Comparison of ENCODE assay signal across 21 cellular contexts in the genomic region with DNA sequence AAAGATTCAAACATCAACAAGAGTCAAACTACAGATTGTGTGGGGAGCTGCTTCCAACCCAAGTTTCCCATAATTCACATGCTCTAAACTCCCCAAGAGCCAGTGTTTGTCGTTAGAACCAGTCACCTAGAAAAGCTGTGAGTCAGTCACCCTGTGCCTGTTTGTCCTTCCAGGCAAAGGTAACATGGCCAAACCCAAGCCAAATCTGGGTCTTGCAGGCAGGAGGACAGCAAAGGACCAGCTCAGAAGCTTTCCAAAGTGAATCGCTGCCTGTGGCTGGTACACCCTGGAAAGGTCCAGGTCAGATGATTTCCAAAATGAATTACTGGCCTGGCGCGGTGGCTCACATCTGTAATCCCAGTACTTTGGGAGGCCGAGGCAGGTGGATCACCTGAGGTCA.
"Had no signal": no experiment of that assay in that cellular context is flagged by ENCODE, and none has a peak within 500 bp of the region (broad histone marks: within the 10 kb centered on the region; RNA-seq: fewer than 3 reads in every experiment).

No MANE protein-coding gene starts in this region.

- H3K27ac ChIP-seq: adrenal gland, body of pancreas had no signal

- H3K27me3 Mint-ChIP-seq: activated CD4-positive, alpha-beta memory T cell treated with anti-CD3 and anti-CD28 coated beads, Interleukin-2, amount 10 ng/mL, durations not matched to agents 7 days and 5 days had no signal

- H3K36me3 ChIP-seq: adrenal gland had no signal

- H3K4me3 ChIP-seq: adrenal gland, body of pancreas had no signal

- H3K36me3 Mint-ChIP-seq: activated naive CD4-positive, alpha-beta T cell treated with anti-CD3 and anti-CD28 coated beads, Interleukin-2, amount 50 U/mL, for 24 hours; activated naive CD8-positive, alpha-beta T cell treated with anti-CD3 and anti-CD28 coated beads for 36 hours had no signal

- H3K27me3 ChIP-seq: adrenal gland, body of pancreas had no signal

- H3K4me1 Mint-ChIP-seq: activated CD4-positive, alpha-beta memory T cell treated with anti-CD3 and anti-CD28 coated beads, Interleukin-2, amount 10 ng/mL, durations not matched to agents 7 days and 5 days; activated CD4-positive, alpha-beta T cell treated with anti-CD3 and anti-CD28 coated beads, Interleukin-2, amount 10 ng/mL, durations not matched to agents 7 days and 5 days; activated naive CD4-positive, alpha-beta T cell treated with anti-CD3 and anti-CD28 coated beads, Interleukin-2, amount 50 U/mL, for 24 hours; activated naive CD8-positive, alpha-beta T cell treated with anti-CD3 and anti-CD28 coated beads for 36 hours; activated naive CD8-positive, alpha-beta T cell treated with anti-CD3 and anti-CD28 coated beads, Interleukin-2, amount 50 U/mL, for 24 hours; activated T-helper 17 cell treated with anti-CD3 and anti-CD28 coated beads, Interleukin-2, amount 50 U/mL, for 72 hours had no signal

- H3K4me3 Mint-ChIP-seq: activated CD4-positive, alpha-beta memory T cell treated with anti-CD3 and anti-CD28 coated beads, Interleukin-2, amount 10 ng/mL, durations not matched to agents 7 days and 5 days; activated CD4-positive, alpha-beta T cell treated with anti-CD3 and anti-CD28 coated beads, Interleukin-2, amount 10 ng/mL, durations not matched to agents 7 days and 5 days; activated naive CD4-positive, alpha-beta T cell treated with anti-CD3 and anti-CD28 coated beads for 36 hours; activated naive CD4-positive, alpha-beta T cell treated with anti-CD3 and anti-CD28 coated beads, Interleukin-2, amount 50 U/mL, for 24 hours; activated naive CD8-positive, alpha-beta T cell treated with anti-CD3 and anti-CD28 coated beads for 36 hours; activated naive CD8-positive, alpha-beta T cell treated with anti-CD3 and anti-CD28 coated beads, Interleukin-2, amount 50 U/mL, for 24 hours; activated T-cell treated with anti-CD3 and anti-CD28 coated beads, Interleukin-2, amount 50 U/mL, for 4 hours; activated T-helper 17 cell treated with anti-CD3 and anti-CD28 coated beads, Interleukin-2, amount 50 U/mL, for 72 hours; WTC11 had no signal

- DNase-seq: activated CD4-positive, alpha-beta memory T cell treated with anti-CD3 and anti-CD28 coated beads, Interleukin-2, amount 10 ng/mL, durations not matched to agents 7 days and 5 days; activated CD4-positive, alpha-beta T cell treated with anti-CD3 and anti-CD28 coated beads for 1 hour; activated CD4-positive, alpha-beta T cell treated with anti-CD3 and anti-CD28 coated beads for 4 hours; activated CD4-positive, alpha-beta T cell treated with anti-CD3 and anti-CD28 coated beads, Interleukin-2, amount 10 ng/mL, durations not matched to agents 7 days and 5 days; activated CD4-positive, alpha-beta T cell treated with anti-CD3 and anti-CD28 coated beads, Interleukin-2, amount 50 U/mL, for 4 hours; activated effector memory CD4-positive, alpha-beta T cell treated with Interleukin-2 at 50 U/mL for 16 hours; activated naive CD4-positive, alpha-beta T cell treated with anti-CD3 and anti-CD28 coated beads for 36 hours; activated naive CD8-positive, alpha-beta T cell treated with anti-CD3 and anti-CD28 coated beads for 36 hours; activated naive CD8-positive, alpha-beta T cell treated with anti-CD3 and anti-CD28 coated beads, Interleukin-2, amount 50 U/mL, for 24 hours; activated T-cell treated with anti-CD3 and anti-CD28 coated beads, Interleukin-2, amount 50 U/mL, for 4 hours; adrenal gland; amygdala; aorta; body of pancreas; caudate nucleus; effector CD8-positive, alpha-beta T cell; foreskin fibroblast; T-helper 2 cell had no signal

- H3K9me3 Mint-ChIP-seq: activated CD4-positive, alpha-beta memory T cell treated with anti-CD3 and anti-CD28 coated beads, Interleukin-2, amount 10 ng/mL, durations not matched to agents 7 days and 5 days; activated CD4-positive, alpha-beta T cell treated with anti-CD3 and anti-CD28 coated beads, Interleukin-2, amount 10 ng/mL, durations not matched to agents 7 days and 5 days; activated naive CD4-positive, alpha-beta T cell treated with anti-CD3 and anti-CD28 coated beads for 36 hours; activated naive CD4-positive, alpha-beta T cell treated with anti-CD3 and anti-CD28 coated beads, Interleukin-2, amount 50 U/mL, for 24 hours; activated naive CD8-positive, alpha-beta T cell treated with anti-CD3 and anti-CD28 coated beads for 36 hours; activated naive CD8-positive, alpha-beta T cell treated with anti-CD3 and anti-CD28 coated beads, Interleukin-2, amount 50 U/mL, for 24 hours; activated T-cell treated with anti-CD3 and anti-CD28 coated beads, Interleukin-2, amount 50 U/mL, for 4 hours; activated T-helper 17 cell treated with anti-CD3 and anti-CD28 coated beads, Interleukin-2, amount 50 U/mL, for 72 hours had no signal

- H3K9me3 ChIP-seq: adrenal gland, body of pancreas had no signal

- H3K27ac Mint-ChIP-seq: activated CD4-positive, alpha-beta memory T cell treated with anti-CD3 and anti-CD28 coated beads, Interleukin-2, amount 10 ng/mL, durations not matched to agents 7 days and 5 days; activated CD4-positive, alpha-beta T cell treated with anti-CD3 and anti-CD28 coated beads, Interleukin-2, amount 10 ng/mL, durations not matched to agents 7 days and 5 days; activated naive CD4-positive, alpha-beta T cell treated with anti-CD3 and anti-CD28 coated beads for 36 hours; activated naive CD4-positive, alpha-beta T cell treated with anti-CD3 and anti-CD28 coated beads, Interleukin-2, amount 50 U/mL, for 24 hours; activated naive CD8-positive, alpha-beta T cell treated with anti-CD3 and anti-CD28 coated beads for 36 hours; activated naive CD8-positive, alpha-beta T cell treated with anti-CD3 and anti-CD28 coated beads, Interleukin-2, amount 50 U/mL, for 24 hours; activated T-helper 17 cell treated with anti-CD3 and anti-CD28 coated beads, Interleukin-2, amount 50 U/mL, for 72 hours; WTC11 had no signal
